ENCODE assay signal across 1 cellular context in genomic region chr1:9553736-9554144, GRCh38.
A peak's percentile ranks its signal among the peaks of the same experiment; 100 is the strongest.
TF ChIP-seq lines count a peak whose summit lies in the region.

No MANE protein-coding gene starts in this region.

TF ChIP-seq in HepG2, 621 proteins besides CTCF, POLR2A, EP300 and RAD21 (continued from another document and continues in another):
- TF ChIP-seq GFI1 (CRISPR knock-in tag; IDR thresholded peaks at IDR 0.05; ENCODE audit: borderline replicate concordance) (peak; percentile 94), ATF2 (CRISPR knock-in tag; IDR thresholded peaks at IDR 0.05) (peak; percentile 93), ZFP36L2 (CRISPR knock-in tag; IDR thresholded peaks at IDR 0.05) (no peak), RBM22 (optimal IDR thresholded peaks at IDR 0.05; ENCODE audit: low read length) (peak; percentile 70), ZMYM4 (CRISPR knock-in tag; IDR thresholded peaks at IDR 0.05) (peak; percentile 72), TRIM24 (CRISPR knock-in tag; IDR thresholded peaks at IDR 0.05) (peak; percentile 70; the same call in 1 of the 2 replicates), MLX (CRISPR knock-in tag; IDR thresholded peaks at IDR 0.05) (peak; percentile 100), ZNF160 (CRISPR knock-in tag; IDR thresholded peaks at IDR 0.05) (no peak; the same call in 1 of the 2 replicates), POLR2AphosphoS5 (IDR thresholded peaks at IDR 0.05; ENCODE audit: low read depth, low read length) (0 out of 2 replicates have a peak, but pooled peaks have one; percentile 28), NONO (IDR thresholded peaks at IDR 0.05) (no peak), NONO (CRISPR knock-in tag; conservative IDR thresholded peaks at IDR 0.05) (peak; percentile 78), TCF12 (IDR thresholded peaks at IDR 0.05) (no peak), TCF12 (CRISPR knock-in tag; IDR thresholded peaks at IDR 0.05) (peak; percentile 99), CBFB (CRISPR knock-in tag; IDR thresholded peaks at IDR 0.05) (no peak), ZNF740 (CRISPR knock-in tag; IDR thresholded peaks at IDR 0.05) (no peak), GZF1 (CRISPR knock-in tag; IDR thresholded peaks at IDR 0.05) (0 out of 2 replicates have a peak, but pooled peaks have one; percentile 48), ZNF563 (CRISPR knock-in tag; IDR thresholded peaks at IDR 0.05) (no peak), ZNF839 (CRISPR knock-in tag; IDR thresholded peaks at IDR 0.05; ENCODE audit: borderline replicate concordance) (no peak), ZBTB7B (CRISPR knock-in tag; IDR thresholded peaks at IDR 0.05) (peak; percentile 100), GLI4 (CRISPR knock-in tag; IDR thresholded peaks at IDR 0.05; ENCODE audit: borderline replicate concordance) (no peak; the same call in 1 of the 2 replicates), CENPT (CRISPR knock-in tag; IDR thresholded peaks at IDR 0.05; ENCODE audit: low read depth) (no peak), THYN1 (CRISPR knock-in tag; IDR thresholded peaks at IDR 0.05; ENCODE audit: borderline replicate concordance, low read depth) (peak; percentile 85; the same call in 1 of the 2 replicates), HNF1A (IDR thresholded peaks at IDR 0.05; ENCODE audit: low read depth) (peak; percentile 83), HNF1A (CRISPR knock-in tag; IDR thresholded peaks at IDR 0.05; ENCODE audit: borderline replicate concordance) (peak; percentile 89), TMF1 (CRISPR knock-in tag; IDR thresholded peaks at IDR 0.05; ENCODE audit: low read depth) (peak; percentile 72; the same call in 1 of the 2 replicates), ZNF430 (CRISPR knock-in tag; IDR thresholded peaks at IDR 0.05) (peak; percentile 81; the same call in 1 of the 2 replicates), SALL2 (CRISPR knock-in tag; IDR thresholded peaks at IDR 0.05) (no peak), BRCA1 (CRISPR knock-in tag; IDR thresholded peaks at IDR 0.05) (no peak; the same call in 1 of the 2 replicates), DBP (CRISPR knock-in tag; IDR thresholded peaks at IDR 0.05; ENCODE audit: not compliant biosample characterization) (no peak), NFRKB (IDR thresholded peaks at IDR 0.05) (no peak), RNF2 (conservative IDR thresholded peaks at IDR 0.05; ENCODE audit: low read depth) (no peak), ZNF263 (CRISPR knock-in tag; IDR thresholded peaks at IDR 0.05) (no peak), ZSCAN29 (CRISPR knock-in tag; conservative IDR thresholded peaks at IDR 0.05) (peak; percentile 83; the same call in 1 of the 2 replicates), ZNF335 (CRISPR knock-in tag; IDR thresholded peaks at IDR 0.05) (peak; percentile 82; the same call in 1 of the 2 replicates), HDAC6 (IDR thresholded peaks at IDR 0.05; ENCODE audit: low read depth, low read length) (no peak), ZNF20 (CRISPR knock-in tag; IDR thresholded peaks at IDR 0.05) (no peak), AKAP8 (CRISPR knock-in tag; IDR thresholded peaks at IDR 0.05) (peak; percentile 79; the same call in 1 of the 2 replicates), FOXC1 (CRISPR knock-in tag; IDR thresholded peaks at IDR 0.05; ENCODE audit: borderline replicate concordance) (no peak; the same call in 1 of the 2 replicates), BCL6 (CRISPR knock-in tag; IDR thresholded peaks at IDR 0.05) (peak; percentile 99), KLF11 (CRISPR knock-in tag; IDR thresholded peaks at IDR 0.05) (no peak), ZNF709 (CRISPR knock-in tag; IDR thresholded peaks at IDR 0.05) (no peak), ZNF878 (CRISPR knock-in tag; IDR thresholded peaks at IDR 0.05) (peak; percentile 69; the same call in 1 of the 2 replicates), NCOA5 (CRISPR knock-in tag; IDR thresholded peaks at IDR 0.05) (no peak), ZNF687 (CRISPR knock-in tag; IDR thresholded peaks at IDR 0.05) (no peak), SYNCRIP (IDR thresholded peaks at IDR 0.05; ENCODE audit: insufficient read depth, low read depth, low read length) (no peak), ZNF75D (CRISPR knock-in tag; IDR thresholded peaks at IDR 0.05; ENCODE audit: borderline replicate concordance) (no peak), ZNF18 (CRISPR knock-in tag; IDR thresholded peaks at IDR 0.05; ENCODE audit: insufficient replicate concordance) (no peak), JUNB (CRISPR knock-in tag; IDR thresholded peaks at IDR 0.05; ENCODE audit: borderline replicate concordance) (peak; percentile 83; the same call in 1 of the 2 replicates), MTERF4 (CRISPR knock-in tag; IDR thresholded peaks at IDR 0.05) (no peak), PLSCR1 (CRISPR knock-in tag; IDR thresholded peaks at IDR 0.05; ENCODE audit: borderline replicate concordance) (no peak), ZNF891 (CRISPR knock-in tag; IDR thresholded peaks at IDR 0.05) (no peak), BRD4 (CRISPR knock-in tag; IDR thresholded peaks at IDR 0.05) (peak; percentile 63; the same call in 1 of the 2 replicates), CENPX (CRISPR knock-in tag; IDR thresholded peaks at IDR 0.05) (no peak), ZSCAN25 (CRISPR knock-in tag; IDR thresholded peaks at IDR 0.05) (peak; percentile 67; the same call in 1 of the 2 replicates), POGK (CRISPR knock-in tag; conservative IDR thresholded peaks at IDR 0.05) (0 out of 2 replicates have a peak, but pooled peaks have one; percentile 24), NFIB (CRISPR knock-in tag; IDR thresholded peaks at IDR 0.05; ENCODE audit: borderline replicate concordance) (no peak)
